Comparison of ENCODE assay signal across 8 cellular contexts in the genomic region with DNA sequence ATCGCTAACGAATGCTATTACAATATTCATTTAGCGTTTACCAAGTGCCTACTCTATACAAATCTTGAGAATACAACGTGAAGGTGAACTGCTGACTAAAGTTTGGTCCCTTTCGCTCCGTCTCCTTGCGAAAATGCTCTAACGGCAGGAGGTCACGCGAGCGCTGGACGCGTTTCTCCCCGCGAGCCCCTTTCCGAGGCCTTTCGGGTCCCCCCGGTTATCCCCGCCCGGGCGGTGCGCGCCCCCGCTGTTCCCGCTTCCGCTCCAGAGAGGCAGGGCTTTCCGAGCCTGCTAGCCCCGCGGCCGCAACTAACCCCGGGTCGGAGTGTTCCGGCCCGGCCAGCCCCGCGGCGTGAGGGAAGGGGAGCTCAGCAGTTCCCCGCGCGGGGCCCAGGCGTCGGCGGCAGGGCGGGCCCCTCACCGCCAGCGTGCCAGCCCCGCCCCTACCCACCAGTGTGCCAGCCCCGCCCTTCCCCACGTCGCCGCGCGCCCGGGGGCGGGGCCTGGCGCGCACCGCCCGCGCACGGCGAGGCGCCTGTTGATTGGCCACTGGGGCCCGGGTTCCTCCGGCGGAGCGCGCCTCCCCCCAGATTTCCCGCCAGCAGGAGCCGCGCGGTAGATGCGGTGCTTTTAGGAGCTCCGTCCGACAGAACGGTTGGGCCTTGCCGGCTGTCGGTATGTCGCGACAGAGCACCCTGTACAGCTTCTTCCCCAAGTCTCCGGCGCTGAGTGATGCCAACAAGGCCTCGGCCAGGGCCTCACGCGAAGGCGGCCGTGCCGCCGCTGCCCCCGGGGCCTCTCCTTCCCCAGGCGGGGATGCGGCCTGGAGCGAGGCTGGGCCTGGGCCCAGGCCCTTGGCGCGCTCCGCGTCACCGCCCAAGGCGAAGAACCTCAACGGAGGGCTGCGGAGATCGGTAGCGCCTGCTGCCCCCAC. TPM values are rescaled to one million over a fixed set of nuclear protein-coding genes. Genes with fewer than 3 reads are reported as not detected.
DNase-seq lines count a peak whose midpoint lies in the region; ATAC-seq, FAIRE-seq and TF ChIP-seq lines count a peak whose summit lies in the region.

A gene with protein sequence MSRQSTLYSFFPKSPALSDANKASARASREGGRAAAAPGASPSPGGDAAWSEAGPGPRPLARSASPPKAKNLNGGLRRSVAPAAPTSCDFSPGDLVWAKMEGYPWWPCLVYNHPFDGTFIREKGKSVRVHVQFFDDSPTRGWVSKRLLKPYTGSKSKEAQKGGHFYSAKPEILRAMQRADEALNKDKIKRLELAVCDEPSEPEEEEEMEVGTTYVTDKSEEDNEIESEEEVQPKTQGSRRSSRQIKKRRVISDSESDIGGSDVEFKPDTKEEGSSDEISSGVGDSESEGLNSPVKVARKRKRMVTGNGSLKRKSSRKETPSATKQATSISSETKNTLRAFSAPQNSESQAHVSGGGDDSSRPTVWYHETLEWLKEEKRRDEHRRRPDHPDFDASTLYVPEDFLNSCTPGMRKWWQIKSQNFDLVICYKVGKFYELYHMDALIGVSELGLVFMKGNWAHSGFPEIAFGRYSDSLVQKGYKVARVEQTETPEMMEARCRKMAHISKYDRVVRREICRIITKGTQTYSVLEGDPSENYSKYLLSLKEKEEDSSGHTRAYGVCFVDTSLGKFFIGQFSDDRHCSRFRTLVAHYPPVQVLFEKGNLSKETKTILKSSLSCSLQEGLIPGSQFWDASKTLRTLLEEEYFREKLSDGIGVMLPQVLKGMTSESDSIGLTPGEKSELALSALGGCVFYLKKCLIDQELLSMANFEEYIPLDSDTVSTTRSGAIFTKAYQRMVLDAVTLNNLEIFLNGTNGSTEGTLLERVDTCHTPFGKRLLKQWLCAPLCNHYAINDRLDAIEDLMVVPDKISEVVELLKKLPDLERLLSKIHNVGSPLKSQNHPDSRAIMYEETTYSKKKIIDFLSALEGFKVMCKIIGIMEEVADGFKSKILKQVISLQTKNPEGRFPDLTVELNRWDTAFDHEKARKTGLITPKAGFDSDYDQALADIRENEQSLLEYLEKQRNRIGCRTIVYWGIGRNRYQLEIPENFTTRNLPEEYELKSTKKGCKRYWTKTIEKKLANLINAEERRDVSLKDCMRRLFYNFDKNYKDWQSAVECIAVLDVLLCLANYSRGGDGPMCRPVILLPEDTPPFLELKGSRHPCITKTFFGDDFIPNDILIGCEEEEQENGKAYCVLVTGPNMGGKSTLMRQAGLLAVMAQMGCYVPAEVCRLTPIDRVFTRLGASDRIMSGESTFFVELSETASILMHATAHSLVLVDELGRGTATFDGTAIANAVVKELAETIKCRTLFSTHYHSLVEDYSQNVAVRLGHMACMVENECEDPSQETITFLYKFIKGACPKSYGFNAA (N-terminal part only) (plus strand): TSS at position 589 of the 934 bp plus-strand sequence. CDS start 89 bp downstream, at position 678.

- FAIRE-seq in D721Med (lab: Jason Lieb, UNC) (no peak), endothelial cell of umbilical vein (lab: Jason Lieb, UNC) (peak; percentile 83)

- H3K4me2 ChIP-seq in OCI-LY3 (ENCODE audit: low read length) (peak within 1 kb of the TSS; percentile 84), endothelial cell of umbilical vein (ENCODE audit: insufficient read depth, low read length) (peak within 1 kb of the TSS; percentile 98)

- no peak for TF ChIP-seq CTCF in D721Med (IDR thresholded peaks at IDR 0.05; ENCODE audit: insufficient read depth, missing control alignments)
- TF ChIP-seq CTCF in OCI-LY3 (IDR thresholded peaks at IDR 0.05; ENCODE audit: low read depth, low read length): no peak
- no peak for TF ChIP-seq CTCF in endothelial cell of umbilical vein (IDR thresholded peaks at IDR 0.05; ENCODE audit: extremely low read depth in 1 of 2, insufficient read depth in 1 of 2, low read depth in 1 of 2, low read length in 2 of 2)

- TSS peak; percentile 72 for BruUV-seq in endothelial cell of umbilical vein (replicated peaks; lab: Mats Ljungman, UMichigan)

- POLR2A ChIA-PET in endothelial cell of umbilical vein (lab: Charles Lee): interaction anchor here (0.9 to 1.3 kb wide), 2 partner anchors 12 to 20 kb away, joined by 3 read pairs; no protein-coding TSS in a partner anchor

- H3K4me3 ChIP-seq in HUES64 (ENCODE audit: low read length): peak within 1 kb of the TSS; percentile 100
- peak within 1 kb of the TSS; percentile 92 for H3K4me3 ChIP-seq in OCI-LY3 (ENCODE audit: low read length)
- peak within 1 kb of the TSS; percentile 64 to 92 (median 89) for H3K4me3 ChIP-seq in endothelial cell of umbilical vein (replicated peaks in 1 of 3; ENCODE audit: insufficient read depth in 1 of 3, low read depth in 1 of 3, low read length in 3 of 3)
- peak within 1 kb of the TSS; percentile 90 for H3K4me3 ChIP-seq in mononuclear cell (ENCODE audit: low read length)

- under 1% methylated on average over 103 of the region's 103 CpGs for WGBS in HUES64

- H4K20me1 ChIP-seq in OCI-LY3 (ENCODE audit: insufficient read depth, low read length) (peaks cover 40% of the 10 kb centered on the region), endothelial cell of umbilical vein (replicated peaks; ENCODE audit: control insufficient read depth, extremely low read depth, insufficient read depth, low read length) (peaks cover 2% of the 10 kb centered on the region)

- peak within 1 kb of the TSS; percentile 100 for H3K27ac ChIP-seq in HUES64 (ENCODE audit: low read depth, low read length)
- H3K27ac ChIP-seq in OCI-LY3 (ENCODE audit: low read length): peak within 1 kb of the TSS; percentile 75
- peak within 1 kb of the TSS; percentile 77 for H3K27ac ChIP-seq in endothelial cell of umbilical vein (ENCODE audit: insufficient read depth, low read depth, low read length)

- H3K36me3 ChIP-seq in HUES64 (ENCODE audit: insufficient read depth, low read length) (peaks cover 14% of the 10 kb centered on the region), OCI-LY3 (replicated peaks; ENCODE audit: low read depth, low read length) (peaks cover 13% of the 10 kb centered on the region), endothelial cell of umbilical vein (ENCODE audit: control insufficient read depth in 2 of 2, extremely low read depth in 1 of 2, insufficient read depth in 2 of 2, low read length in 2 of 2) (no peaks in the 10 kb centered on the region)

- H3K9ac ChIP-seq in HUES64 (ENCODE audit: low read depth, low read length): peak within 1 kb of the TSS; percentile 100
- peak within 1 kb of the TSS; percentile 88 for H3K9ac ChIP-seq in OCI-LY3 (ENCODE audit: low read length)
- peak within 1 kb of the TSS; percentile 89 for H3K9ac ChIP-seq in endothelial cell of umbilical vein (replicated peaks; ENCODE audit: extremely low read depth, insufficient read depth, low read length)

- peak; percentile 78 for ATAC-seq in GM21515 (IDR thresholded peaks at IDR 0.05; ENCODE audit: unreplicated experiment)

- H3K9me3 ChIP-seq in HUES64 (ENCODE audit: insufficient read depth, low read depth, low read length): no peaks in the 10 kb centered on the region
- no peaks in the 10 kb centered on the region for H3K9me3 ChIP-seq in OCI-LY3 (ENCODE audit: insufficient read depth, low read length)
- no peaks in the 10 kb centered on the region for H3K9me3 ChIP-seq in endothelial cell of umbilical vein (replicated peaks; ENCODE audit: control insufficient read depth, insufficient read depth, low read length)
- H3K9me3 ChIP-seq in mononuclear cell (ENCODE audit: low read depth, low read length): no peaks in the 10 kb centered on the region

- H3K4me1 ChIP-seq in HUES64 (ENCODE audit: insufficient read depth, low read length) (peaks cover 6% of the 10 kb centered on the region), OCI-LY3 (ENCODE audit: low read length) (peaks cover 10% of the 10 kb centered on the region), endothelial cell of umbilical vein (ENCODE audit: control insufficient read depth, extremely low read depth, insufficient read depth, low read length) (peaks cover 9% of the 10 kb centered on the region), mononuclear cell (ENCODE audit: insufficient read depth, low read length) (peaks cover 37% of the 10 kb centered on the region)

- H3K79me2 ChIP-seq in OCI-LY3 (ENCODE audit: low read length): peaks cover 48% of the 10 kb centered on the region
- peaks cover 39% of the 10 kb centered on the region for H3K79me2 ChIP-seq in endothelial cell of umbilical vein (ENCODE audit: control insufficient read depth, insufficient read depth, low read length)

- no peaks in the 10 kb centered on the region for H3K27me3 ChIP-seq in HUES64 (ENCODE audit: insufficient read depth, low read length)
- no peaks in the 10 kb centered on the region for H3K27me3 ChIP-seq in OCI-LY3 (ENCODE audit: low read depth, low read length)
- H3K27me3 ChIP-seq in endothelial cell of umbilical vein (ENCODE audit: control insufficient read depth in 2 of 2, insufficient read depth in 2 of 2, low read length in 2 of 2): no peaks in the 10 kb centered on the region
- H3K27me3 ChIP-seq in mononuclear cell (ENCODE audit: insufficient read depth, low read length): no peaks in the 10 kb centered on the region

- dilution Hi-C loops in endothelial cell of umbilical vein (cut with MboI; ENCODE audit: extremely low pct_ligation_motif_present, low sequenced_read_pairs): no loop called here

- H3K9me1 ChIP-seq in endothelial cell of umbilical vein (replicated peaks; ENCODE audit: control insufficient read depth, extremely low read depth, insufficient read depth, low read length): no peaks in the 10 kb centered on the region

- H2AFZ ChIP-seq in OCI-LY3 (ENCODE audit: low read depth, low read length) (peak within 1 kb of the TSS; percentile 94), endothelial cell of umbilical vein (ENCODE audit: low read depth, low read length) (peak within 1 kb of the TSS; percentile 91)

- intact Hi-C loops in endothelial cell of umbilical vein (cut with micrococcal nuclease): loop anchor here (1.0 to 2.0 kb wide), 2 partner anchors 124 to 323 kb away; a partner anchor contains a TSS

- peak; percentile 71 for TF ChIP-seq POLR2A in endothelial cell of umbilical vein (IDR thresholded peaks at IDR 0.05; ENCODE audit: low read depth, low read length)

- DNase-seq in D721Med (ENCODE audit: insufficient read length, low spot score) (peak; percentile 86), activated T-cell treated with anti-CD3 and anti-CD28 coated beads for 1 hour (ENCODE audit: low read depth) (peak; percentile 84), endothelial cell of umbilical vein (ENCODE audit: low read depth, low spot score) (peak; percentile 90)
- peak; percentile 63 to 73 for DNase-seq in stimulated activated CD8-positive, alpha-beta memory T cell treated with anti-CD3 and anti-CD28 coated beads, Interleukin-4, amount 100 ng/mL, for 1 hour (ENCODE audit: low read depth in 2 of 2, low spot score in 1 of 2)

- CTCF ChIA-PET in endothelial cell of umbilical vein (lab: Charles Lee): interaction anchor here (0.7 to 3.5 kb wide), 8 partner anchors 9 to 448 kb away, joined by 3 to 16 read pairs (median 4); no protein-coding TSS in a partner anchor

RNA-seq across cellular contexts. Expression of the gene that starts here (rescaled TPM):
- polyA plus RNA-seq in HUES64 (2013, experiment 1 of 2): 170 TPM
- polyA plus RNA-seq in HUES64 (2013, experiment 2 of 2): 171 TPM
- 59.3 and 74.0 TPM in 2 replicates for total RNA-seq in endothelial cell of umbilical vein
- 11.0 and 11.9 TPM in 2 replicates for polyA plus RNA-seq in endothelial cell of umbilical vein
- polyA plus RNA-seq in endothelial cell of umbilical vein (2011; cell fraction: cytosol; rRNA removed): 17.6 and 18.1 TPM in 2 replicates
- 18.8 and 25.3 TPM in 2 replicates for polyA plus RNA-seq in endothelial cell of umbilical vein (2011; cell fraction: nucleus; rRNA removed)
- 43.9 and 44.0 TPM in 2 replicates for polyA plus RNA-seq in endothelial cell of umbilical vein (2012)
- polyA minus RNA-seq in endothelial cell of umbilical vein: 26.9 and 30.1 TPM in 2 replicates
- 63.9 TPM for polyA minus RNA-seq in endothelial cell of umbilical vein (2011; cell fraction: cytosol; rRNA and poly(A)+ RNA removed)
- polyA minus RNA-seq in endothelial cell of umbilical vein (2011; cell fraction: nucleus; rRNA and poly(A)+ RNA removed): 17.0 and 21.5 TPM in 2 replicates
- total RNA-seq in mononuclear cell: 30.9 TPM

Comparison
In these comparisons a context has a peak if more than half of its experiments do, and no peak if none do; other contexts are left out.
1. Peak in every context shown above with its lines: DNase-seq, ATAC-seq, H3K4me3 ChIP-seq and H3K27ac ChIP-seq.